8 cellular contexts compared by ENCODE assay signal in genomic region chr9:137618105-137619067, GRCh38. TPM values are rescaled to one million over a fixed set of nuclear protein-coding genes. Genes with fewer than 3 reads are reported as not detected.
A peak's percentile ranks its signal among the peaks of the same experiment; 100 is the strongest.
DNase-seq lines count a peak whose midpoint lies in the region.

Gene EHMT1 (plus strand): TSS chr9:137619005. CDS start chr9:137619029, 24 bp downstream.

- DNase-seq in ELR (ENCODE audit: low read depth) (peak; percentile 86), H4 (ENCODE audit: low spot score) (peak; percentile 61), M059J (ENCODE audit: low read depth) (peak; percentile 80), SK-N-DZ (ENCODE audit: low spot score) (peak; percentile 78), germinal center (ENCODE audit: low spot score) (peak; percentile 97), occipital lobe (lab: John Stamatoyannopoulos, UW) (peak; percentile 80), superior temporal gyrus (ENCODE audit: extremely low spot score) (peak; percentile 88)
- DNase-seq in activated naive CD4-positive, alpha-beta T cell treated with Interleukin-2 at 50 U/mL for 16 hours, result peak; percentile 90

RNA-seq across cellular contexts. Expression of gene EHMT1, which starts in this region (rescaled TPM):
- 18.6 and 19.5 TPM in 2 replicates for total RNA-seq in H4 (2014; rRNA removed; shearing (Covaris generic))
- total RNA-seq in M059J (2014; rRNA removed; shearing (Covaris generic)), result 24.3 and 38.4 TPM in 2 replicates
- polyA plus RNA-seq in SK-N-DZ (2014; cell fraction: cytosol; rRNA removed), result 44.2 and 44.6 TPM in 2 replicates
- 119 and 149 TPM in 2 replicates for polyA plus RNA-seq in SK-N-DZ (2014; cell fraction: nucleus; rRNA removed)
- 68.3 TPM for total RNA-seq in occipital lobe

Comparison
In these comparisons a context has a peak if more than half of its experiments do, and no peak if none do; other contexts are left out.
1. Peak in every context shown above with its lines: DNase-seq.